21 cellular contexts compared by ENCODE assay signal in genomic region chr12:88781909-88782308, GRCh38.
DNase-seq lines count a peak whose midpoint lies in the region; ATAC-seq and TF ChIP-seq lines count a peak whose summit lies in the region.
"Had no signal": no experiment of that assay in that cellular context is flagged by ENCODE, and none has a peak within 500 bp of the region (broad histone marks: within the 10 kb centered on the region; RNA-seq: fewer than 3 reads in every experiment).

No MANE protein-coding gene starts in this region.

- ATAC-seq in Right ventricle myocardium superior (ENCODE audit: poor library complexity), result no peak
- ATAC-seq: CD8-positive, alpha-beta T cell; GM23338; K562; WTC11 had no signal

- peaks cover 12% of the 10 kb centered on the region; the same call in 1 of the 2 replicates for H3K4me1 ChIP-seq in PC-9 (replicated peaks; ENCODE audit: insufficient read depth)
- H3K4me1 ChIP-seq: neural progenitor cell, sigmoid colon had no signal

- no peaks in the 10 kb centered on the region for H3K27me3 ChIP-seq in PC-9 (ENCODE audit: insufficient read depth, low read depth)
- H3K27me3 ChIP-seq: neural progenitor cell, sigmoid colon had no signal

- TF ChIP-seq CTCF in PC-9 (conservative IDR thresholded peaks at IDR 0.05), result no peak
- TF ChIP-seq CTCF in epithelial cell of esophagus (IDR thresholded peaks at IDR 0.05; ENCODE audit: insufficient read depth, low read depth, low read length, missing control alignments), result peak; percentile 6

- H3K4me1 Mint-ChIP-seq in activated naive CD4-positive, alpha-beta T cell treated with anti-CD3 and anti-CD28 coated beads for 36 hours (ENCODE audit: low read depth), result no peaks in the 10 kb centered on the region
- H3K4me1 Mint-ChIP-seq in activated T-helper 2 cell treated with anti-CD3 and anti-CD28 coated beads, Interferon-gamma antibody, Interleukin-2, Interleukin-4, amounts not matched to agents 10 μg/mL and 5 μg/mL and 100 μg/mL, durations not matched to agents 14 hours and 24 hours and 36 hours (ENCODE audit: low read depth), result no peaks in the 10 kb centered on the region
- H3K4me1 Mint-ChIP-seq: activated naive CD8-positive, alpha-beta T cell treated with anti-CD3 and anti-CD28 coated beads for 36 hours; neural progenitor cell had no signal

- no peak overlapping the region for H3K4me3 Mint-ChIP-seq in activated naive CD4-positive, alpha-beta T cell treated with anti-CD3 and anti-CD28 coated beads for 36 hours
- no peak overlapping the region for H3K4me3 Mint-ChIP-seq in activated T-helper 2 cell treated with anti-CD3 and anti-CD28 coated beads, Interferon-gamma antibody, Interleukin-2, Interleukin-4, amounts not matched to agents 10 μg/mL and 5 μg/mL and 100 μg/mL, durations not matched to agents 14 hours and 24 hours and 36 hours (ENCODE audit: low read depth)
- H3K4me3 Mint-ChIP-seq: activated naive CD8-positive, alpha-beta T cell treated with anti-CD3 and anti-CD28 coated beads for 36 hours; CD8-positive, alpha-beta T cell; GM23338; neural progenitor cell; WTC11 had no signal

- H3K79me2 ChIP-seq in PC-9 (ENCODE audit: low read depth), result no peaks in the 10 kb centered on the region

- no peaks in the 10 kb centered on the region for H4K20me1 ChIP-seq in PC-9 (ENCODE audit: insufficient read depth)

- no peak overlapping the region for H2AFZ ChIP-seq in PC-9
- H2AFZ ChIP-seq: neural progenitor cell had no signal

- CTCF ChIA-PET in PC-9 (lab: Charles Lee), result no interaction called here
- CTCF ChIA-PET in activated naive CD4-positive, alpha-beta T cell treated with anti-CD3 and anti-CD28 coated beads for 36 hours (lab: Charles Lee), result no interaction called here

- no TSS peak for BruUV-seq in PC-9 (replicated peaks; lab: Mats Ljungman, UMichigan)

- no peaks in the 10 kb centered on the region for H3K9me3 ChIP-seq in PC-9 (ENCODE audit: insufficient read depth, low read depth)
- H3K9me3 ChIP-seq: sigmoid colon had no signal

- H3K36me3 ChIP-seq in PC-9 (ENCODE audit: low read depth), result no peaks in the 10 kb centered on the region
- H3K36me3 ChIP-seq: neural progenitor cell, sigmoid colon had no signal

- H3K9me3 Mint-ChIP-seq in activated naive CD4-positive, alpha-beta T cell treated with anti-CD3 and anti-CD28 coated beads for 36 hours, result no peaks in the 10 kb centered on the region
- H3K9me3 Mint-ChIP-seq in activated T-helper 2 cell treated with anti-CD3 and anti-CD28 coated beads, Interferon-gamma antibody, Interleukin-2, Interleukin-4, amounts not matched to agents 10 μg/mL and 5 μg/mL and 100 μg/mL, durations not matched to agents 14 hours and 24 hours and 36 hours, result no peaks in the 10 kb centered on the region
- H3K9me3 Mint-ChIP-seq: CD8-positive, alpha-beta T cell; GM23338; neural progenitor cell; WTC11 had no signal

- no peaks in the 10 kb centered on the region for H3K27me3 Mint-ChIP-seq in activated naive CD4-positive, alpha-beta T cell treated with anti-CD3 and anti-CD28 coated beads for 36 hours (ENCODE audit: low read depth)
- no peaks in the 10 kb centered on the region for H3K27me3 Mint-ChIP-seq in activated T-helper 2 cell treated with anti-CD3 and anti-CD28 coated beads, Interferon-gamma antibody, Interleukin-2, Interleukin-4, amounts not matched to agents 10 μg/mL and 5 μg/mL and 100 μg/mL, durations not matched to agents 14 hours and 24 hours and 36 hours (ENCODE audit: low read depth)
- H3K27me3 Mint-ChIP-seq: activated naive CD8-positive, alpha-beta T cell treated with anti-CD3 and anti-CD28 coated beads for 36 hours had no signal

- H3K9me2 ChIP-seq in PC-9 (ENCODE audit: insufficient read depth), result no peaks in the 10 kb centered on the region

- H3F3A ChIP-seq in PC-9 (ENCODE audit: insufficient read depth, low read depth), result no peaks in the 10 kb centered on the region

- no peaks in the 10 kb centered on the region for H3K36me3 Mint-ChIP-seq in activated naive CD4-positive, alpha-beta T cell treated with anti-CD3 and anti-CD28 coated beads for 36 hours (ENCODE audit: low read depth)
- no peaks in the 10 kb centered on the region for H3K36me3 Mint-ChIP-seq in activated T-helper 2 cell treated with anti-CD3 and anti-CD28 coated beads, Interferon-gamma antibody, Interleukin-2, Interleukin-4, amounts not matched to agents 10 μg/mL and 5 μg/mL and 100 μg/mL, durations not matched to agents 14 hours and 24 hours and 36 hours (ENCODE audit: low read depth)
- H3K36me3 Mint-ChIP-seq: activated naive CD8-positive, alpha-beta T cell treated with anti-CD3 and anti-CD28 coated beads for 36 hours; CD8-positive, alpha-beta T cell; neural progenitor cell; WTC11 had no signal

- H3K27ac ChIP-seq in PC-9, result 0 out of 2 replicates have a peak overlapping the region, but pooled peaks have one; percentile 12
- H3K27ac ChIP-seq: neural progenitor cell, sigmoid colon had no signal

- H3K4me2 ChIP-seq in PC-9, result no peak overlapping the region
- H3K4me2 ChIP-seq: GM23338, neural progenitor cell had no signal

- H3K4me3 ChIP-seq in PC-9 (no peak overlapping the region), epithelial cell of esophagus (ENCODE audit: low read length) (no peak overlapping the region)
- H3K4me3 ChIP-seq: GM23338, K562, neural progenitor cell, sigmoid colon had no signal

- POLR2A ChIA-PET in PC-9 (lab: Charles Lee; ENCODE audit: unreplicated experiment), result no interaction called here

- no peak overlapping the region for H3K27ac Mint-ChIP-seq in activated naive CD4-positive, alpha-beta T cell treated with anti-CD3 and anti-CD28 coated beads for 36 hours
- H3K27ac Mint-ChIP-seq in activated T-helper 2 cell treated with anti-CD3 and anti-CD28 coated beads, Interferon-gamma antibody, Interleukin-2, Interleukin-4, amounts not matched to agents 10 μg/mL and 5 μg/mL and 100 μg/mL, durations not matched to agents 14 hours and 24 hours and 36 hours, result no peak overlapping the region
- H3K27ac Mint-ChIP-seq: activated naive CD8-positive, alpha-beta T cell treated with anti-CD3 and anti-CD28 coated beads for 36 hours; CD8-positive, alpha-beta T cell; GM23338; neural progenitor cell; WTC11 had no signal

- peak; percentile 3 for DNase-seq in ELR (ENCODE audit: low read depth)
- DNase-seq in PC-9, result peak in 1 of 2 experiments; percentile 50
- DNase-seq in epithelial cell of esophagus (ENCODE audit: low read depth), result peak; percentile 89
- peak; percentile 9 for DNase-seq in kidney tubule cell (ENCODE audit: low spot score)
- DNase-seq in Right ventricle myocardium superior, result no peak
- no peak for DNase-seq in activated naive CD4-positive, alpha-beta T cell treated with anti-CD3 and anti-CD28 coated beads for 36 hours
- no peak for DNase-seq in activated T-helper 2 cell treated with anti-CD3 and anti-CD28 coated beads, Interferon-gamma antibody, Interleukin-2, Interleukin-4, amounts not matched to agents 10 μg/mL and 5 μg/mL and 100 μg/mL, durations not matched to agents 14 hours and 24 hours and 36 hours (ENCODE audit: low spot score)
- DNase-seq in NCI-H1092 (lab: John Stamatoyannopoulos, UW), result no peak
- DNase-seq: activated CD4-positive, alpha-beta T cell treated with anti-CD3 and anti-CD28 coated beads, Interleukin-2, amount 50 U/mL, for 48 hours; activated CD8-positive, alpha-beta memory T cell treated with anti-CD3 and anti-CD28 coated beads, Interleukin-2, amount 50 U/mL, for 48 hours; activated naive CD8-positive, alpha-beta T cell treated with anti-CD3 and anti-CD28 coated beads for 36 hours; CD8-positive, alpha-beta T cell; effector CD4-positive, alpha-beta T cell; NCI-H146; NCI-H748 treated with DMSO at 0.1 percent for 48 hours; sigmoid colon; T1000 had no signal

- intact Hi-C loops in PC-9 (cut with micrococcal nuclease; ENCODE audit: unreplicated experiment) (no loop called here), Right ventricle myocardium superior (cut with DNase I) (no loop called here)
- intact Hi-C loops in activated naive CD4-positive, alpha-beta T cell treated with anti-CD3 and anti-CD28 coated beads for 36 hours (cut with micrococcal nuclease), result no loop called here
- intact Hi-C loops in activated T-helper 2 cell treated with anti-CD3 and anti-CD28 coated beads, Interferon-gamma antibody, Interleukin-2, Interleukin-4, amounts not matched to agents 10 μg/mL and 5 μg/mL and 100 μg/mL, durations not matched to agents 14 hours and 24 hours and 36 hours (cut with micrococcal nuclease), result no loop called here

Comparison
In these comparisons a context has a peak if more than half of its experiments do, and no peak if none do; other contexts are left out.
1. DNase-seq: peak in ELR (single experiment), epithelial cell of esophagus (single experiment) and kidney tubule cell (single experiment); none in Right ventricle myocardium superior (single experiment), activated naive CD4-positive, alpha-beta T cell treated with anti-CD3 and anti-CD28 coated beads for 36 hours (single experiment), activated T-helper 2 cell treated with anti-CD3 and anti-CD28 coated beads, Interferon-gamma antibody, Interleukin-2, Interleukin-4, amounts not matched to agents 10 μg/mL and 5 μg/mL and 100 μg/mL, durations not matched to agents 14 hours and 24 hours and 36 hours (single experiment) and NCI-H1092 (single experiment).